Comparison of ENCODE assay signal across 2 cellular contexts in the genomic region with DNA sequence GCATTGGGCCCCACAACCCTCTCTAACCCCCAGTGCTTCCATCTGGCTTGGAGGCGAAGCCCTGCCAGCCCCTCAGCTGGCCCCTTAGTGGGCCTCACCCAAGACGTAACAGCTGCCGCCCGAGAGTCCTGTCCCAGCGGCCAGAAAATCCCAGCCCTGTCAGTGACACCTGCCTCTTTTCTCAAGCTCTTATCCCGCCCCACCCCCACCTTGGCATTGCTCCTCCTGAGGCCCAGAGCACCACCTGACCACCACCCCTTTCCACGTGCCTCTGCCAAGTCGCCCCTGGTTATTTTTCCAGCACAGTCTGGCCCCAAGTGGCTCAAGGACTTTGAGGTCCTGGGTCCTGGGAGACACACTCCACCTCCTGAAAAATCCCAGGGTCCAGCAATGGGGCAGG.
TF ChIP-seq lines count a peak whose summit lies in the region.

No MANE protein-coding gene starts in this region.

TF ChIP-seq in HCT116, 20 proteins besides CTCF, POLR2A, EP300 and RAD21:
- TF ChIP-seq ZFX (IDR thresholded peaks at IDR 0.05) (no peak), ELF1 (IDR thresholded peaks at IDR 0.05; ENCODE audit: borderline replicate concordance, low read depth) (no peak), TCF7L2 (IDR thresholded peaks at IDR 0.05; ENCODE audit: borderline replicate concordance, extremely low read depth, insufficient read depth, insufficient read length) (no peak), FOSL1 (IDR thresholded peaks at IDR 0.05; ENCODE audit: low read depth) (no peak), EGR1 (IDR thresholded peaks at IDR 0.05; ENCODE audit: low read depth) (no peak), SP1 (IDR thresholded peaks at IDR 0.05; ENCODE audit: low read depth) (no peak), SRF (IDR thresholded peaks at IDR 0.05; ENCODE audit: low read depth) (no peak), YY1 (IDR thresholded peaks at IDR 0.05; ENCODE audit: extremely low read depth, insufficient replicate concordance, low read depth, low read length) (no peak), CEBPB (IDR thresholded peaks at IDR 0.05; ENCODE audit: low read depth) (no peak), EZH2phosphoT487 (IDR thresholded peaks at IDR 0.05; ENCODE audit: borderline replicate concordance) (no peak)
- TF ChIP-seq, protein P1, sequence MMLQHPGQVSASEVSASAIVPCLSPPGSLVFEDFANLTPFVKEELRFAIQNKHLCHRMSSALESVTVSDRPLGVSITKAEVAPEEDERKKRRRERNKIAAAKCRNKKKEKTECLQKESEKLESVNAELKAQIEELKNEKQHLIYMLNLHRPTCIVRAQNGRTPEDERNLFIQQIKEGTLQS (IDR thresholded peaks at IDR 0.05), result no peak

TF ChIP-seq in K562, 482 proteins besides CTCF, POLR2A, EP300 and RAD21:
- TF ChIP-seq POLR2G (IDR thresholded peaks at IDR 0.05; ENCODE audit: low read depth, low read length), result peak; percentile 71
- no peak for TF ChIP-seq HDAC1 (IDR thresholded peaks at IDR 0.05)
- no peak for TF ChIP-seq ZNF175 (CRISPR knock-in tag; IDR thresholded peaks at IDR 0.05; ENCODE audit: low read depth)
- no peak for TF ChIP-seq BCOR (IDR thresholded peaks at IDR 0.05)
- no peak for TF ChIP-seq GTF2F1 (IDR thresholded peaks at IDR 0.05; ENCODE audit: low read depth, low read length)
- TF ChIP-seq, protein P2, sequence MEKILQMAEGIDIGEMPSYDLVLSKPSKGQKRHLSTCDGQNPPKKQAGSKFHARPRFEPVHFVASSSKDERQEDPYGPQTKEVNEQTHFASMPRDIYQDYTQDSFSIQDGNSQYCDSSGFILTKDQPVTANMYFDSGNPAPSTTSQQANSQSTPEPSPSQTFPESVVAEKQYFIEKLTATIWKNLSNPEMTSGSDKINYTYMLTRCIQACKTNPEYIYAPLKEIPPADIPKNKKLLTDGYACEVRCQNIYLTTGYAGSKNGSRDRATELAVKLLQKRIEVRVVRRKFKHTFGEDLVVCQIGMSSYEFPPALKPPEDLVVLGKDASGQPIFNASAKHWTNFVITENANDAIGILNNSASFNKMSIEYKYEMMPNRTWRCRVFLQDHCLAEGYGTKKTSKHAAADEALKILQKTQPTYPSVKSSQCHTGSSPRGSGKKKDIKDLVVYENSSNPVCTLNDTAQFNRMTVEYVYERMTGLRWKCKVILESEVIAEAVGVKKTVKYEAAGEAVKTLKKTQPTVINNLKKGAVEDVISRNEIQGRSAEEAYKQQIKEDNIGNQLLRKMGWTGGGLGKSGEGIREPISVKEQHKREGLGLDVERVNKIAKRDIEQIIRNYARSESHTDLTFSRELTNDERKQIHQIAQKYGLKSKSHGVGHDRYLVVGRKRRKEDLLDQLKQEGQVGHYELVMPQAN (IDR thresholded peaks at IDR 0.05; ENCODE audit: borderline replicate concordance), result no peak
- 0 out of 2 replicates have a peak, but pooled peaks have one; percentile 3 for TF ChIP-seq POLR2AphosphoS5 (IDR thresholded peaks at IDR 0.05; ENCODE audit: control insufficient read depth, insufficient read depth, low read depth, low read length)
- TF ChIP-seq EGR1 (conservative IDR thresholded peaks at IDR 0.05), result no peak
- no peak for TF ChIP-seq ZNF316 (IDR thresholded peaks at IDR 0.05)
